In the genomic region with DNA sequence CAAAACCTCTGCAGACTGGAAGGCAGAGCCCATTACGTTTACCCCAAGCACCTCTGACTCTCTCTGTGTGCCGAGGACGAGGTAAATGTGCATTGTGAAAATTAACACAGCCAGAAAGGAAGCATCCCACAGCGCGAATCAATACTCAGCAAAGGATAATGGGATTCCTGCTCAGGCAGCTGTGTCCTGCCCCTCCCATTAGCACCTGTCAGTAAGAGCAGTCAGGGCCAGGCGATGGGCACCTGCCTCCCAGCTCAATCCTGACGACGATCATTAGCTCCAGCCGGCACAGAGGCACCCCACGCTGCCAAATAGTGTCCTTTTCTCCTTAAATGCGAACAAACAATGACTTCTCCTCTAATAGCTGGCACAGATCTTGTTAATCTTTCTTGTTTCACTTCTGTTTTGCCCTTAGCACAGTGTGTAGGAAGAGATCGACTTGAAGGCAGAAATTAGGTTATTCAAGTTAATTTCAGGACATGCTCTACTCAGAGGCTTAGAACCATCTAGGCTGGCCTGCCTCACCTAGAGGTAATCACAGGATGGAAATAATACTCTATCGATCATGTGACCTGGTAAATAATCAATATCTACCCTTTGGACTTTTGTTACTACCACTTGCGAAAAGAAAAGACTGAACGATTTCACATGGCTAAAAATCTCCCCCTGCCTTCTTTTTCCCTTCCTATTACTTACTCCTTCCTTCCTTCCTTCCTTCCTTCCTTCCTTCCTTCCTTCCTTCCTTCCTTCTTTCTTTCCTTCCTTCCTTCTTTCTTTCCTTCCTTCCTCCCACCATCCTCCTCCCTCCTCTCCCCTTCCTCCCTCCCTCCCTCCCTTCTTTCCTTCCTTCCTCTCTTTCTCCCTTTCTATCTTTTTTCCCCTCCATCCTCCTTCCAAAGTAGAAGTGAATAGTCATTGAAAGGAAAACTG, we compare ENCODE assay signal across 13 cellular contexts.
DNase-seq lines count a peak whose midpoint lies in the region; ATAC-seq and TF ChIP-seq lines count a peak whose summit lies in the region.
"Had no signal": no experiment of that assay in that cellular context is flagged by ENCODE, and none has a peak within 500 bp of the region (broad histone marks: within the 10 kb centered on the region; RNA-seq: fewer than 3 reads in every experiment).

No MANE protein-coding gene starts in this region.

- H3K4me3 ChIP-seq in H7 (ENCODE audit: insufficient read depth, low read depth, low read length) = no peak overlapping the region
- peak overlapping the region; percentile 70 for H3K4me3 ChIP-seq in SK-N-MC
- no peak overlapping the region for H3K4me3 ChIP-seq in CD4-positive, alpha-beta memory T cell (ENCODE audit: low read length in 2 of 2)
- no peak overlapping the region for H3K4me3 ChIP-seq in ovary
- H3K4me3 ChIP-seq in gastrocnemius medialis = no peak overlapping the region

- no peaks in the 10 kb centered on the region for H3K4me1 ChIP-seq in CD4-positive, alpha-beta memory T cell (ENCODE audit: insufficient read depth, low read length)
- H3K4me1 ChIP-seq in ovary (ENCODE audit: insufficient read depth) (no peaks in the 10 kb centered on the region), gastrocnemius medialis (no peaks in the 10 kb centered on the region)

- H3K9me3 ChIP-seq in SK-N-MC (ENCODE audit: low read depth, low read length) (no peaks in the 10 kb centered on the region), ovary (no peaks in the 10 kb centered on the region), gastrocnemius medialis (no peaks in the 10 kb centered on the region)
- no peaks in the 10 kb centered on the region for H3K9me3 ChIP-seq in CD4-positive, alpha-beta memory T cell (ENCODE audit: control insufficient read depth in 1 of 2, low read length in 2 of 2)

- ATAC-seq in gastrocnemius medialis (no peak), GM21360 (IDR thresholded peaks at IDR 0.05; ENCODE audit: unreplicated experiment) (no peak)

- 83 to 86% (median 86%) methylated on average over 15 of the region's 15 CpGs for WGBS in ovary, 3 donors

- H3K27me3 Mint-ChIP-seq in CD4-positive, alpha-beta memory T cell = no peaks in the 10 kb centered on the region
- H3K27me3 Mint-ChIP-seq: CD8-positive, alpha-beta memory T cell had no signal

- H3K9me3 Mint-ChIP-seq in CD4-positive, alpha-beta memory T cell = peaks cover 0 to 2% (median 0%) of the 10 kb centered on the region in 8 donors
- H3K9me3 Mint-ChIP-seq: CD8-positive, alpha-beta memory T cell had no signal

- TF ChIP-seq EP300 in ovary (IDR thresholded peaks at IDR 0.05) = no peak

- H3K36me3 ChIP-seq in H7 (replicated peaks; ENCODE audit: control insufficient read depth, insufficient read depth, low read length) (no peaks in the 10 kb centered on the region), SK-N-MC (ENCODE audit: insufficient read depth, low read length) (no peaks in the 10 kb centered on the region), ovary (no peaks in the 10 kb centered on the region), gastrocnemius medialis (no peaks in the 10 kb centered on the region)
- no peaks in the 10 kb centered on the region for H3K36me3 ChIP-seq in CD4-positive, alpha-beta memory T cell (ENCODE audit: insufficient read depth, low read length)

- no peak for TF ChIP-seq POLR2A in ovary (IDR thresholded peaks at IDR 0.05)
- no peak for TF ChIP-seq POLR2A in gastrocnemius medialis (IDR thresholded peaks at IDR 0.05)

- CTCF ChIA-PET in CD4-positive, alpha-beta memory T cell (lab: Charles Lee; ENCODE audit: partially characterized antibody) = no interaction called here

- H3K27me3 ChIP-seq in H7 (ENCODE audit: control insufficient read depth, insufficient read depth, low read length) = no peaks in the 10 kb centered on the region
- H3K27me3 ChIP-seq in CD4-positive, alpha-beta memory T cell (ENCODE audit: insufficient read depth, low read length) = no peaks in the 10 kb centered on the region
- H3K27me3 ChIP-seq in ovary = no peaks in the 10 kb centered on the region
- no peaks in the 10 kb centered on the region for H3K27me3 ChIP-seq in gastrocnemius medialis

- H3K4me3 Mint-ChIP-seq in CD4-positive, alpha-beta memory T cell = no peak overlapping the region
- H3K4me3 Mint-ChIP-seq: CD8-positive, alpha-beta memory T cell had no signal

- H3K27ac ChIP-seq in SK-N-MC (peak overlapping the region; percentile 98), ovary (no peak overlapping the region), gastrocnemius medialis (no peak overlapping the region)
- no peak overlapping the region for H3K27ac ChIP-seq in CD4-positive, alpha-beta memory T cell (ENCODE audit: low read depth, low read length)

- no peak overlapping the region for H3K27ac Mint-ChIP-seq in CD4-positive, alpha-beta memory T cell
- H3K27ac Mint-ChIP-seq: CD8-positive, alpha-beta memory T cell had no signal

- peak; percentile 63 for DNase-seq in H7
- peak; percentile 98 to 100 for DNase-seq in NCI-H2081 (lab: John Stamatoyannopoulos, UW)
- DNase-seq in SK-N-MC (ENCODE audit: low read depth, low spot score) = peak; percentile 67
- DNase-seq in mucosa of gallbladder (ENCODE audit: low spot score) = peak; percentile 39
- no peak for DNase-seq in CD4-positive, alpha-beta memory T cell
- no peak for DNase-seq in ovary
- no peak for DNase-seq in gastrocnemius medialis
- DNase-seq: activated gamma-delta T cell treated with Interleukin-2 at 50 U/mL for 16 hours; CD8-positive, alpha-beta memory T cell; dermis blood vessel endothelial cell; NCI-H226; trophoblast cell had no signal

- no peaks in the 10 kb centered on the region for H3K4me1 Mint-ChIP-seq in CD4-positive, alpha-beta memory T cell
- H3K4me1 Mint-ChIP-seq: CD8-positive, alpha-beta memory T cell had no signal

- in situ Hi-C loops in gastrocnemius medialis (cut with MboI; ENCODE audit: low sequenced_read_pairs in 4 of 4) = no loop called here

- intact Hi-C loops in CD4-positive, alpha-beta memory T cell (cut with micrococcal nuclease) = no loop called here
- intact Hi-C loops in ovary (cut with DNase I) = no loop called here
- intact Hi-C loops in gastrocnemius medialis (cut with DNase I; ENCODE audit: low total_unique reads) = no loop called here

- POLR2A ChIA-PET in CD4-positive, alpha-beta memory T cell (lab: Charles Lee; ENCODE audit: partially characterized antibody) = no interaction called here

- H3K36me3 Mint-ChIP-seq in CD4-positive, alpha-beta memory T cell = peaks cover 0 to 4% of the 10 kb centered on the region in 2 donors

- TF ChIP-seq CTCF in ovary (IDR thresholded peaks at IDR 0.05) (no peak), gastrocnemius medialis (IDR thresholded peaks at IDR 0.05 in 4 of 5, conservative IDR thresholded peaks at IDR 0.05 in 1 of 5) (no peak)

- peak overlapping the region; percentile 73 for H3K9ac ChIP-seq in SK-N-MC (ENCODE audit: insufficient read length)

Comparison
In these comparisons a context has a peak if more than half of its experiments do, and no peak if none do; other contexts are left out.
1. DNase-seq: peak in H7 (single experiment), NCI-H2081 (2 of 2), SK-N-MC (single experiment) and mucosa of gallbladder (single experiment); none in CD4-positive, alpha-beta memory T cell (0 of 5), ovary (0 of 5) and gastrocnemius medialis (0 of 2).